ENCODE assay signal across 16 cellular contexts in genomic region chr13:95740921-95741320, GRCh38.
"Had no signal": no experiment of that assay in that cellular context is flagged by ENCODE, and none has a peak within 500 bp of the region (broad histone marks: within the 10 kb centered on the region; RNA-seq: fewer than 3 reads in every experiment).

No MANE protein-coding gene starts in this region.

- H3K4me3 ChIP-seq: dorsolateral prefrontal cortex, esophagus muscularis mucosa, left lung, transverse colon had no signal

- H3K36me3 ChIP-seq: esophagus muscularis mucosa, transverse colon had no signal

- H3K4me3 Mint-ChIP-seq: activated CD4-positive, alpha-beta memory T cell treated with anti-CD3 and anti-CD28 coated beads for 36 hours; activated naive CD8-positive, alpha-beta T cell treated with anti-CD3 and anti-CD28 coated beads for 36 hours; activated T-cell treated with anti-CD3 and anti-CD28 coated beads, Interleukin-2, amount 50 U/mL, for 4 hours; stimulated activated memory B cell treated with anti-CD40 and anti-IgM and Interleukin-4, amounts not matched to agents 10 μg/mL and 1 μg/mL and 100 μg/mL, for 72 hours had no signal

- DNase-seq: activated CD4-positive, alpha-beta memory T cell treated with anti-CD3 and anti-CD28 coated beads for 36 hours; activated gamma-delta T cell treated with Interleukin-2 at 50 U/mL for 16 hours; activated naive CD8-positive, alpha-beta T cell treated with anti-CD3 and anti-CD28 coated beads for 36 hours; activated T-cell treated with anti-CD3 and anti-CD28 coated beads, Interleukin-2, amount 50 U/mL, for 4 hours; dorsolateral prefrontal cortex; foreskin melanocyte; head of caudate nucleus; left lung; small intestine; substantia nigra; T-helper 9 cell; transverse colon had no signal

- FAIRE-seq: endometrium, keratinocyte, small intestine had no signal

- ATAC-seq: activated T-cell treated with anti-CD3 and anti-CD28 coated beads, Interleukin-2, amount 50 U/mL, for 4 hours; left lung; stimulated activated memory B cell treated with anti-CD40 and anti-IgM and Interleukin-4, amounts not matched to agents 10 μg/mL and 1 μg/mL and 100 μg/mL, for 72 hours had no signal

- H3K27ac ChIP-seq: dorsolateral prefrontal cortex, esophagus muscularis mucosa, left lung, transverse colon had no signal

- H3K27me3 Mint-ChIP-seq: activated CD4-positive, alpha-beta memory T cell treated with anti-CD3 and anti-CD28 coated beads for 36 hours; activated naive CD8-positive, alpha-beta T cell treated with anti-CD3 and anti-CD28 coated beads for 36 hours; stimulated activated memory B cell treated with anti-CD40 and anti-IgM and Interleukin-4, amounts not matched to agents 10 μg/mL and 1 μg/mL and 100 μg/mL, for 72 hours had no signal

- H3K9me3 Mint-ChIP-seq: activated CD4-positive, alpha-beta memory T cell treated with anti-CD3 and anti-CD28 coated beads for 36 hours had no signal

- H3K27me3 ChIP-seq: dorsolateral prefrontal cortex, esophagus muscularis mucosa, left lung, transverse colon had no signal

- H3K9me3 ChIP-seq: esophagus muscularis mucosa, left lung, transverse colon had no signal

- H3K27ac Mint-ChIP-seq: activated CD4-positive, alpha-beta memory T cell treated with anti-CD3 and anti-CD28 coated beads for 36 hours; activated naive CD8-positive, alpha-beta T cell treated with anti-CD3 and anti-CD28 coated beads for 36 hours; stimulated activated memory B cell treated with anti-CD40 and anti-IgM and Interleukin-4, amounts not matched to agents 10 μg/mL and 1 μg/mL and 100 μg/mL, for 72 hours had no signal
